ENCODE assay signal across 9 cellular contexts in the genomic region with DNA sequence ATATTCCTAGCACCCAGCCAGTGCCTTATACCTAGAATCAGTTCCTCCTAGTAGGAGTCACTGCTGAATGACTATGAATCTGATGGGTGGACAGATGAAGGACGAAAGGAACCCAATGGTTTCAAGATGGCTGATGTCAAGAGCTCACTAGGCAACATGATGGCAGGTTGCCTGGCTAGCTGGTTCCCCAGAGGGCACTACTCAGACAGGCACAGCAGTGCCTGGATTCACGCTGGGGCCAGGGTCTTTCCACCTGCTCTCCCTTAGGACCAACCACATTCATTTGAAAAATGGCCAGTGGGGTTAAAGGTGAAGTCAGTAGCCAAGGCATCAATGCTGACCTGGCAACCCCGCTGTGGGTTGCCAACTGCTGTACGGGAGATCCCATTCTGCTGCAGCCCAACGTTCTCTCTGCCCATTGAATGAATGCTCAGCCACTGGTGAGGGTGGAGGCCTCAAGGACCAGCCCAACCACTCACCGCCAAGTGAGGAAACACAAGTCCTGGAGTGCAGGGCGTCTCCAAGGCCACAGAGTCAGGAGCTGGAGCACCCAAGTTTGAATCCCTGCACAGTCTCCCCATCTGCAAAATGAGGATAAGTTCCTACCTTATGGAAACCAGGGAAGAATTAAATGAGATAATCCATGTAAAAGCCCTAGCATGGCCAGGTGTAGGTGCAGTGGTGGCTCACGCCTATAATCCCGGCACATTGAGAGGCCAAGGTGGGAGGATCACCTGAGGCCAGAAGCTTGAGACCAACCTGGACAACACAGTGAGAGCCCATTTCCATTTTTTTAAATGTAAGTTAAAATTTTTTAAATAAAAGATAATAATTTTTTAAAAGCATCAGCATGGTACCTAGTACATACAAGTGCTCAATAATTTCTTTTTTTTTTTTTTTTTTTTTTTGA. TPM values are rescaled to one million over a fixed set of nuclear protein-coding genes. Genes with fewer than 3 reads are reported as not detected.
DNase-seq lines count a peak whose midpoint lies in the region; ATAC-seq, FAIRE-seq and TF ChIP-seq lines count a peak whose summit lies in the region.
"Had no signal": no experiment of that assay in that cellular context is flagged by ENCODE, and none has a peak within 500 bp of the region (broad histone marks: within the 10 kb centered on the region; RNA-seq: fewer than 3 reads in every experiment).

No MANE protein-coding gene starts in this region.

- TF ChIP-seq POLR2A in A549 (IDR thresholded peaks at IDR 0.05; ENCODE audit: low read length) (no peak), IMR-90 (IDR thresholded peaks at IDR 0.05; ENCODE audit: low read depth, low read length) (no peak)

- BruUV-seq in IMR-90 (replicated peaks; lab: Mats Ljungman, UMichigan) = no TSS peak
- no TSS peak for BruUV-seq in mammary epithelial cell (replicated peaks; lab: Mats Ljungman, UMichigan)

- H3K23ac ChIP-seq in IMR-90 (ENCODE audit: low read depth, low read length) = peak overlapping the region; percentile 13

- H2AK9ac ChIP-seq in IMR-90 (replicated peaks; ENCODE audit: low read depth, low read length, poor library complexity) = no peak overlapping the region

- H3K4me3 ChIP-seq in A549 (no peak overlapping the region), IMR-90 (ENCODE audit: insufficient read depth, low read depth, low read length) (no peak overlapping the region), mammary epithelial cell (replicated peaks in 1 of 3; ENCODE audit: insufficient read depth in 1 of 3, low read depth in 2 of 3, low read length in 3 of 3) (no peak overlapping the region), muscle layer of duodenum (ENCODE audit: low read depth in 1 of 2, low read length in 2 of 2) (peak overlapping the region in 1 of 2 donors; percentile 0)

- H3K27ac ChIP-seq in A549 (peak overlapping the region; percentile 54 to 99), IMR-90 (ENCODE audit: insufficient read depth, low read length) (peak overlapping the region; percentile 8; the same call in 1 of the 2 replicates), mammary epithelial cell (ENCODE audit: insufficient read depth, low read depth, low read length) (peak overlapping the region; percentile 60), muscle layer of duodenum (ENCODE audit: low read length) (peak overlapping the region; percentile 17)

- H3K9me3 ChIP-seq in A549 = no peaks in the 10 kb centered on the region
- no peaks in the 10 kb centered on the region for H3K9me3 ChIP-seq in IMR-90 (ENCODE audit: control insufficient read depth, insufficient read depth, low read length)
- no peaks in the 10 kb centered on the region for H3K9me3 ChIP-seq in mammary epithelial cell (replicated peaks; ENCODE audit: insufficient read depth, low read length)
- no peaks in the 10 kb centered on the region for H3K9me3 ChIP-seq in muscle layer of duodenum (ENCODE audit: control insufficient read depth in 1 of 2, low read length in 2 of 2)

- H3K4ac ChIP-seq in IMR-90 (ENCODE audit: low read depth, low read length) = 0 out of 2 replicates have a peak overlapping the region, but pooled peaks have one; percentile 15

- dilution Hi-C loops in IMR-90 (cut with HindIII; ENCODE audit: low sequenced_read_pairs, unreplicated experiment) = no loop called here
- dilution Hi-C loops in mammary epithelial cell (cut with HindIII; ENCODE audit: low sequenced_read_pairs) = no loop called here

- no peak overlapping the region for H4K5ac ChIP-seq in IMR-90 (ENCODE audit: low read depth, low read length)

- peaks cover 0 to 46% of the 10 kb centered on the region in 2 experiments; a peak in 2 of 4 replicates for H3K79me1 ChIP-seq in IMR-90 (ENCODE audit: low read depth in 1 of 2, low read length in 2 of 2)

- H3K18ac ChIP-seq in IMR-90 (ENCODE audit: low read depth, low read length) = no peak overlapping the region; the same call in 1 of the 2 replicates

- H4K20me1 ChIP-seq in IMR-90 (ENCODE audit: insufficient read depth, low read length) = peaks cover 100% of the 10 kb centered on the region
- H4K20me1 ChIP-seq in mammary epithelial cell (ENCODE audit: insufficient read depth, low read length) = peaks cover 14% of the 10 kb centered on the region

- no peak for TF ChIP-seq RAD21 in A549 (conservative IDR thresholded peaks at IDR 0.05 in 1 of 2, IDR thresholded peaks at IDR 0.05 in 1 of 2)
- TF ChIP-seq RAD21 in IMR-90 (IDR thresholded peaks at IDR 0.05; ENCODE audit: low read length) = no peak

- no peak for FAIRE-seq in A549 (lab: Jason Lieb, UNC)

- H3K36me3 ChIP-seq in IMR-90 (ENCODE audit: control insufficient read depth, insufficient read depth, low read length) (peaks cover 49% of the 10 kb centered on the region), mammary epithelial cell (ENCODE audit: insufficient read depth, low read length) (peaks cover 21% of the 10 kb centered on the region), muscle layer of duodenum (ENCODE audit: control insufficient read depth in 1 of 2, insufficient read depth in 2 of 2, low read length in 2 of 2) (peaks cover 4 to 9% of the 10 kb centered on the region in 2 donors)

- H3K27me3 ChIP-seq in IMR-90 (ENCODE audit: control insufficient read depth, insufficient read depth, low read length) (no peaks in the 10 kb centered on the region), mammary epithelial cell (ENCODE audit: insufficient read depth, low read length) (no peaks in the 10 kb centered on the region), muscle layer of duodenum (ENCODE audit: low read depth, low read length) (no peaks in the 10 kb centered on the region)

- H4K8ac ChIP-seq in IMR-90 (ENCODE audit: low read depth in 2 of 2, low read length in 2 of 2) = peak overlapping the region in 1 of 2 experiments; percentile 24; a peak in 2 of 4 replicates

- no peak overlapping the region for H3K9ac ChIP-seq in IMR-90 (ENCODE audit: low read depth, low read length)
- H3K9ac ChIP-seq in mammary epithelial cell (ENCODE audit: insufficient read depth, low read length) = no peak overlapping the region

- peaks cover 71% of the 10 kb centered on the region for H3K4me1 ChIP-seq in A549
- peaks cover 52% of the 10 kb centered on the region for H3K4me1 ChIP-seq in IMR-90 (ENCODE audit: control insufficient read depth, insufficient read depth, low read length)
- peaks cover 90% of the 10 kb centered on the region for H3K4me1 ChIP-seq in mammary epithelial cell (ENCODE audit: insufficient read depth, low read length)
- H3K4me1 ChIP-seq in muscle layer of duodenum (ENCODE audit: control insufficient read depth in 1 of 2, insufficient read depth in 2 of 2, low read length in 2 of 2) = peaks cover 21 to 92% of the 10 kb centered on the region in 2 donors

- H3K14ac ChIP-seq in IMR-90 (replicated peaks; ENCODE audit: low read depth, low read length) = peak overlapping the region; percentile 1

- no peak for TF ChIP-seq CTCF in A549 (IDR thresholded peaks at IDR 0.05)
- TF ChIP-seq CTCF in IMR-90 (conservative IDR thresholded peaks at IDR 0.05; ENCODE audit: low read depth, low read length) = no peak
- no peak for TF ChIP-seq CTCF in mammary epithelial cell (conservative IDR thresholded peaks at IDR 0.05 in 1 of 2, IDR thresholded peaks at IDR 0.05 in 1 of 2; ENCODE audit: extremely low read depth in 1 of 2, insufficient read depth in 1 of 2, low read depth in 1 of 2, low read length in 2 of 2)

- ATAC-seq in A549 (no peak), IMR-90 (ENCODE audit: low read depth) (no peak), GM19395 (IDR thresholded peaks at IDR 0.05; ENCODE audit: unreplicated experiment) (no peak)

- in situ Hi-C loops in IMR-90 (cut with MboI; ENCODE audit: low sequenced_read_pairs) = no loop called here
- in situ Hi-C loops in mammary epithelial cell (cut with MboI; ENCODE audit: low sequenced_read_pairs in 2 of 2) = no loop called here

- H2AFZ ChIP-seq in IMR-90 (replicated peaks; ENCODE audit: low read length, poor library complexity) (no peak overlapping the region), mammary epithelial cell (ENCODE audit: low read depth, low read length) (no peak overlapping the region)

- peak overlapping the region; percentile 58 for H3K4me2 ChIP-seq in A549
- H3K4me2 ChIP-seq in IMR-90 (ENCODE audit: low read depth, low read length) = peak overlapping the region; percentile 38; the same call in 1 of the 2 replicates
- peak overlapping the region; percentile 39 for H3K4me2 ChIP-seq in mammary epithelial cell (ENCODE audit: insufficient read depth, low read depth, low read length)

- DNase-seq in A549 (ENCODE audit: low read depth in 1 of 2, low spot score in 1 of 2) (no peak), IMR-90 (peak; percentile 10), mammary epithelial cell (no peak), germinal center (ENCODE audit: low spot score) (no peak), COLO668 (lab: John Stamatoyannopoulos, UW; ENCODE audit: unreplicated experiment) (no peak)
- no peak for DNase-seq in stimulated activated CD4-positive, alpha-beta T cell treated with anti-CD3 and anti-CD28 coated beads, Interleukin-1b, Interleukin-23, amount 100 ng/mL, for 48 hours
- DNase-seq: occipital lobe had no signal

- no peak for TF ChIP-seq EP300 in A549 (IDR thresholded peaks at IDR 0.05)

- H2BK20ac ChIP-seq in IMR-90 (ENCODE audit: low read depth, low read length) = no peak overlapping the region

- intact Hi-C loops in IMR-90 (cut with micrococcal nuclease) = no loop called here
- intact Hi-C loops in mammary epithelial cell (cut with micrococcal nuclease) = loop anchor here (2.0 kb wide), 1 partner anchor 95 kb away; no protein-coding TSS in a partner anchor

- H3K9me1 ChIP-seq in IMR-90 (ENCODE audit: insufficient read depth, low read length) = peaks cover 32% of the 10 kb centered on the region

- 85% methylated on average over 6 of the region's 9 CpGs for WGBS in A549 (ENCODE audit: missing lambda C conversion rate)
- WGBS in IMR-90 (ENCODE audit: extremely low coverage in 2 of 2, insufficient read length in 1 of 2), 2 experiments = 50% methylated on average over 1 of the region's 9 CpGs; no CpG with 5 or more reads in 1 of the 2 experiments
- WGBS in mammary epithelial cell (ENCODE audit: low coverage, missing lambda C conversion rate) = 58% methylated on average over 9 of the region's 9 CpGs

- no peak overlapping the region for H2BK120ac ChIP-seq in IMR-90 (ENCODE audit: low read depth, low read length)

- CTCF ChIA-PET in A549 (lab: Yijun Ruan, JAX) = interaction anchor here (0.6 to 2.2 kb wide), 10 partner anchors 13 to 147 kb away, joined by 3 to 7 read pairs (median 4); no protein-coding TSS in a partner anchor
- CTCF ChIA-PET in IMR-90 (lab: Yijun Ruan, JAX) = no interaction called here
- CTCF ChIA-PET in mammary epithelial cell (lab: Charles Lee; ENCODE audit: low non-redundant PET) = interaction anchor here (0.6 kb wide), 1 partner anchor 50 kb away, joined by 4 read pairs; no protein-coding TSS in a partner anchor

- no peak overlapping the region for H2BK15ac ChIP-seq in IMR-90 (ENCODE audit: low read depth, low read length)

- H2AK5ac ChIP-seq in IMR-90 (ENCODE audit: low read depth, low read length) = peak overlapping the region; percentile 28; the same call in 1 of the 2 replicates

- POLR2A ChIA-PET in A549 (lab: Yijun Ruan, JAX) (interaction anchor here (1.0 to 1.4 kb wide), 2 partner anchors 10 to 13 kb away, joined by 3 to 6 read pairs; a partner anchor contains a TSS), IMR-90 (lab: Charles Lee; ENCODE audit: unreplicated experiment) (no interaction called here)

- H2BK5ac ChIP-seq in IMR-90 (ENCODE audit: low read depth, low read length, poor library complexity, severe bottlenecking) = peak overlapping the region; percentile 74

- no peak overlapping the region for H3K56ac ChIP-seq in IMR-90 (ENCODE audit: extremely low read depth, insufficient read depth, low read length)

- H4K91ac ChIP-seq in IMR-90 (ENCODE audit: insufficient read depth, low read depth, low read length) = no peak overlapping the region

- H3K79me2 ChIP-seq in mammary epithelial cell (ENCODE audit: insufficient read depth, low read length) = peaks cover 99% of the 10 kb centered on the region

RNA-seq across cellular contexts. Expression of a gene that starts 12.4 kb away (rescaled TPM):
- polyA plus RNA-seq in A549 (2011; rRNA removed) (92.1 and 162 TPM in 2 replicates), A549 (2017; fragmentation: RNase III; extraction: RNeasy Plus Mini Kit Qiagen cat#74134 plus additional on column Dnase treatment) (158 to 215 TPM (median 167 TPM) in 3 replicates), IMR-90 (2012; rRNA removed) (475 and 507 TPM in 2 replicates), mammary epithelial cell (295 TPM)
- polyA plus RNA-seq in A549 (2012; cell fraction: cytosol; rRNA removed) = 112 and 118 TPM in 2 replicates
- polyA plus RNA-seq in A549 (2012; cell fraction: nucleus; rRNA removed) = 202 and 239 TPM in 2 replicates
- polyA minus RNA-seq in A549 (2011; rRNA and poly(A)+ RNA removed) = 460 and 534 TPM in 2 replicates
- total RNA-seq in IMR-90 (2012; rRNA removed) (554 and 783 TPM in 2 replicates), mammary epithelial cell (1,000 to 10,000 TPM; 1,183 to 1,246 TPM)
- 197 and 382 TPM in 2 replicates for polyA plus RNA-seq in IMR-90 (2012; cell fraction: cytosol; rRNA removed)
- polyA plus RNA-seq in IMR-90 (2012; cell fraction: nucleus; rRNA removed; ENCODE audit: low replicate concordance) = 449 and 493 TPM in 2 replicates
- polyA minus RNA-seq in mammary epithelial cell = 996 TPM

Comparison
In these comparisons a context has a peak if more than half of its experiments do, and no peak if none do; other contexts are left out.
1. H3K27ac ChIP-seq: peak in every context shown above with its lines; median percentile 76 in A549; 60 in mammary epithelial cell; 17 in muscle layer of duodenum; 8 in IMR-90.